In the genomic region with DNA sequence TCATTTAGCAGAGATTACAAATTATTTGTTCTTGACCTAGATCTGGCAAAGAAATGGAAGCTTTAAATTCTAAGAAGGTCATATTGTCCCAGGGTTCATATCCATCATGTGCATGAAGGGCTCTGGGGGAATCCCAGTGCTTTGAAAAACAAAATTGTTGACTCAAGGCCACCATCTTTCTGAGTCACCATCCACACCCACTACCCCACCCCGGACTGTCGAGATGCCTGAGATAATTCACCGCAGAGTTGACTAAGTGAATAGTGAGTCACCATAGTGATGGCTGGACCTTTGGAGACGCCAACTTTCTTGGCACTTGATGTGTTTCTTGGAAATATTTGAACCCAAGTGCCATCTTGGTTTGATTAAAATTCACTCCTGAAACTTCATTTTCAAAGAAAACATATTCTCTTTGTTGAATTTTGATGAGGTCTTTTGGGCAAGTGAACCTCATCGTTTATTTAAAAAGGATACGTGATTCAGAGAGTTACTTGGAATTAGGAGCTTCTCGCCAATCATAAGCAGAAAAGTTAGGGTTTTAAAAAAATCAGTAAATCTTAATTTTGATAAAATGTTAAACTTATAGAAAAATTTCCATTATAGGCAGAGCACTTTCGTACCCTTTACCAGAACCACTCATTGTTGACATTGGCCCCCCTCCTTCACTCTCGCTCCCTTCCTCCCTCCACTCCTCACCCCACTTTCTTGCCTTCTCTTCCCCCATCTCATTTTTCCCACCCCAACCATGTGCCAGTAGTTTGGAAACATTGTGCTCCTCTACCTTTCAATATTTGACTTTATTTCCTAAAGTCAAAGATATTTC, we compare ENCODE assay signal across 10 cellular contexts. TPM values are rescaled to one million over a fixed set of nuclear protein-coding genes. Genes with fewer than 3 reads are reported as not detected.
A peak's percentile ranks its signal among the peaks of the same experiment; 100 is the strongest.
DNase-seq lines count a peak whose midpoint lies in the region; ATAC-seq, FAIRE-seq and TF ChIP-seq lines count a peak whose summit lies in the region.
"Not testable (repeated sequence)": the region's sequence is repeated elsewhere in the genome, so short reads cannot be mapped to it uniquely, and the experiment has no call there.
"Had no signal": no experiment of that assay in that cellular context is flagged by ENCODE, and none has a peak within 500 bp of the region (broad histone marks: within the 10 kb centered on the region; RNA-seq: fewer than 3 reads in every experiment).

No MANE protein-coding gene starts in this region.

- H3F3A ChIP-seq in SK-N-SH (replicated peaks; ENCODE audit: insufficient read depth) = not testable (repeated sequence)

- peak; percentile 36 to 69 (median 58) for ATAC-seq in psoas muscle

- not testable (repeated sequence) for H3K9me3 Mint-ChIP-seq in astrocyte (ENCODE audit: unreplicated experiment)

- H3K4me3 ChIP-seq in SK-N-SH (ENCODE audit: low read depth in 2 of 2, low read length in 1 of 2); astrocyte (ENCODE audit: insufficient read depth, low read depth, low read length); fibroblast of the aortic adventitia (ENCODE audit: low read depth, low read length); psoas muscle: not testable (repeated sequence)

- H3K4me1 ChIP-seq in SK-N-SH (ENCODE audit: control insufficient read depth in 1 of 2, insufficient read depth in 2 of 2, low read depth in 1 of 2, low read length in 1 of 2); astrocyte (ENCODE audit: insufficient read depth, low read length); psoas muscle: not testable (repeated sequence)

- intact Hi-C loops in psoas muscle (cut with DNase I) = loop anchor here in 1 of 2 donors (10.0 kb wide), 1 partner anchor 1188 kb away; no protein-coding TSS in a partner anchor

- H3K9me2 ChIP-seq in SK-N-SH = not testable (repeated sequence)

- not testable (repeated sequence) for TF ChIP-seq RAD21 in SK-N-SH (IDR thresholded peaks at IDR 0.05; ENCODE audit: low read length)

- H3K27me3 ChIP-seq in SK-N-SH (ENCODE audit: insufficient read depth); astrocyte (ENCODE audit: insufficient read depth, low read length); psoas muscle (ENCODE audit: insufficient read depth in 3 of 3, low read length in 2 of 3): not testable (repeated sequence)

- WGBS in SK-N-SH (ENCODE audit: low lambda C conversion rate) = 50% methylated on average over 9 of the region's 9 CpGs
- WGBS in psoas muscle, 3 donors = 64 to 74% (median 64%) methylated on average over 9 of the region's 9 CpGs

- POLR2A ChIA-PET in SK-N-SH (lab: Yijun Ruan, JAX) = not testable (repeated sequence)

- TF ChIP-seq EP300 in SK-N-SH (IDR thresholded peaks at IDR 0.05; ENCODE audit: borderline replicate concordance in 1 of 2, low read depth in 1 of 2, low read length in 1 of 2) = peak in 1 of 2 experiments; percentile 90; a peak in 2 of 4 replicates

- not testable (repeated sequence) for H3K4me2 ChIP-seq in SK-N-SH
- H3K4me2 ChIP-seq in astrocyte (ENCODE audit: low read length) = peak overlapping the region; percentile 19

- CTCF ChIA-PET in SK-N-SH (lab: Yijun Ruan, JAX) = interaction anchor here (2.9 kb wide), 1 partner anchor 11 kb away, joined by 13 read pairs; no protein-coding TSS in a partner anchor

- not testable (repeated sequence) for H3K9ac ChIP-seq in SK-N-SH; astrocyte (ENCODE audit: low read length)

- H3K27ac ChIP-seq in SK-N-SH (ENCODE audit: low read depth in 2 of 2, low read length in 1 of 2) = peak overlapping the region in 1 of 2 experiments; percentile 61; a peak in 2 of 4 replicates
- peak overlapping the region; percentile 44 for H3K27ac ChIP-seq in astrocyte (ENCODE audit: low read depth, low read length)
- H3K27ac ChIP-seq in psoas muscle = not testable (repeated sequence)

- peaks cover 18% of the 10 kb centered on the region for H3K27me3 Mint-ChIP-seq in astrocyte (ENCODE audit: low read depth, unreplicated experiment)

- not testable (repeated sequence) for H4K20me1 ChIP-seq in SK-N-SH (ENCODE audit: insufficient read depth); astrocyte (ENCODE audit: insufficient read depth, low read length)

- peak overlapping the region; percentile 53 for H3K27ac Mint-ChIP-seq in astrocyte (ENCODE audit: unreplicated experiment)

- FAIRE-seq in astrocyte (lab: Jason Lieb, UNC) = peak; percentile 96

- H2AFZ ChIP-seq in SK-N-SH (ENCODE audit: low read depth); astrocyte (ENCODE audit: low read depth, low read length): not testable (repeated sequence)

- not testable (repeated sequence) for H3K79me2 ChIP-seq in SK-N-SH (ENCODE audit: insufficient read depth); astrocyte (ENCODE audit: insufficient read depth, low read length)

- H3K36me3 Mint-ChIP-seq in astrocyte (ENCODE audit: low read depth, unreplicated experiment) = not testable (repeated sequence)

- H3K4me3 Mint-ChIP-seq in astrocyte (ENCODE audit: unreplicated experiment) = not testable (repeated sequence)

- not testable (repeated sequence) for TF ChIP-seq CTCF in SK-N-SH (IDR thresholded peaks at IDR 0.05); astrocyte (IDR thresholded peaks at IDR 0.05; ENCODE audit: insufficient read depth, low read depth, low read length); fibroblast of the aortic adventitia (IDR thresholded peaks at IDR 0.05; ENCODE audit: insufficient read depth, low read length); psoas muscle (IDR thresholded peaks at IDR 0.05)

- H3K36me3 ChIP-seq in SK-N-SH (replicated peaks in 1 of 2; ENCODE audit: control insufficient read depth in 1 of 2, insufficient read depth in 2 of 2, low read length in 1 of 2); astrocyte (ENCODE audit: insufficient read depth, low read length); psoas muscle (ENCODE audit: insufficient read depth in 1 of 2, low read depth in 1 of 2): not testable (repeated sequence)

- H3K9me3 ChIP-seq in SK-N-SH; astrocyte (ENCODE audit: insufficient read depth, low read depth, low read length); psoas muscle: not testable (repeated sequence)

- DNase-seq in AG20443 (ENCODE audit: low spot score) = peak; percentile 91
- peak; percentile 49 for DNase-seq in HPDE6-E6E7 (ENCODE audit: extremely low spot score)
- DNase-seq in SK-N-SH = not testable (repeated sequence)
- DNase-seq in activated CD8-positive, alpha-beta memory T cell treated with anti-CD3 and anti-CD28 coated beads for 4 hours (ENCODE audit: low read depth in 2 of 2) = peak; percentile 35 to 61
- peak; percentile 96 for DNase-seq in astrocyte (ENCODE audit: low read depth)
- peak; percentile 99 for DNase-seq in fibroblast of the aortic adventitia (ENCODE audit: low read depth)
- DNase-seq in psoas muscle = peak in 1 of 2 donors; percentile 33
- peak; percentile 52 for DNase-seq in stimulated activated CD8-positive, alpha-beta memory T cell treated with anti-CD3 and anti-CD28 coated beads, Interleukin-7, amount 100 ng/mL, for 24 hours (ENCODE audit: low read depth)

- peaks cover 17% of the 10 kb centered on the region for H3K4me1 Mint-ChIP-seq in astrocyte (ENCODE audit: low read depth, unreplicated experiment)

TF ChIP-seq in SK-N-SH, 30 proteins besides CTCF, POLR2A, EP300 and RAD21 (continues in another document):
- peak; percentile 92 for TF ChIP-seq NFIC (IDR thresholded peaks at IDR 0.05; ENCODE audit: borderline replicate concordance)
- TF ChIP-seq TEAD4 (IDR thresholded peaks at IDR 0.05; ENCODE audit: borderline replicate concordance, insufficient read depth) = peak; percentile 89
- TF ChIP-seq PBX3 (IDR thresholded peaks at IDR 0.05) = peak; percentile 88
- TF ChIP-seq POLR2AphosphoS5 (IDR thresholded peaks at IDR 0.05; ENCODE audit: low read depth, low read length) = peak; percentile 82; the same call in 1 of the 2 replicates
- TF ChIP-seq SIN3A (IDR thresholded peaks at IDR 0.05; ENCODE audit: borderline replicate concordance, low read depth, low read length) = peak; percentile 71; the same call in 1 of the 2 replicates
- peak; percentile 81 for TF ChIP-seq YY1 (IDR thresholded peaks at IDR 0.05; ENCODE audit: low read depth)
- TF ChIP-seq FOXM1 (IDR thresholded peaks at IDR 0.05; ENCODE audit: low read depth) = peak; percentile 69; the same call in 1 of the 2 replicates
- TF ChIP-seq ZBTB33 (IDR thresholded peaks at IDR 0.05; ENCODE audit: borderline replicate concordance, low read depth) = peak; percentile 78; the same call in 1 of the 2 replicates

RNA-seq across cellular contexts. Expression of gene LYZL2, which starts 53.0 kb away (rescaled TPM):
- not detected in 2 replicates for polyA plus RNA-seq in SK-N-SH (2012; rRNA removed)
- not detected in 2 replicates for polyA plus RNA-seq in SK-N-SH (2012; cell fraction: cytosol; rRNA removed)
- polyA plus RNA-seq in SK-N-SH (2012; cell fraction: nucleus; rRNA removed) = not detected in 2 replicates
- not detected in 2 replicates for total RNA-seq in astrocyte
- not detected in 2 replicates for total RNA-seq in fibroblast of the aortic adventitia (ENCODE audit: low replicate concordance)
- total RNA-seq in psoas muscle = not detected
- polyA plus RNA-seq in psoas muscle = not detected
- total RNA-seq: left colon, Right ventricle myocardium superior had no signal
